1 cellular context compared by ENCODE assay signal in the genomic region with DNA sequence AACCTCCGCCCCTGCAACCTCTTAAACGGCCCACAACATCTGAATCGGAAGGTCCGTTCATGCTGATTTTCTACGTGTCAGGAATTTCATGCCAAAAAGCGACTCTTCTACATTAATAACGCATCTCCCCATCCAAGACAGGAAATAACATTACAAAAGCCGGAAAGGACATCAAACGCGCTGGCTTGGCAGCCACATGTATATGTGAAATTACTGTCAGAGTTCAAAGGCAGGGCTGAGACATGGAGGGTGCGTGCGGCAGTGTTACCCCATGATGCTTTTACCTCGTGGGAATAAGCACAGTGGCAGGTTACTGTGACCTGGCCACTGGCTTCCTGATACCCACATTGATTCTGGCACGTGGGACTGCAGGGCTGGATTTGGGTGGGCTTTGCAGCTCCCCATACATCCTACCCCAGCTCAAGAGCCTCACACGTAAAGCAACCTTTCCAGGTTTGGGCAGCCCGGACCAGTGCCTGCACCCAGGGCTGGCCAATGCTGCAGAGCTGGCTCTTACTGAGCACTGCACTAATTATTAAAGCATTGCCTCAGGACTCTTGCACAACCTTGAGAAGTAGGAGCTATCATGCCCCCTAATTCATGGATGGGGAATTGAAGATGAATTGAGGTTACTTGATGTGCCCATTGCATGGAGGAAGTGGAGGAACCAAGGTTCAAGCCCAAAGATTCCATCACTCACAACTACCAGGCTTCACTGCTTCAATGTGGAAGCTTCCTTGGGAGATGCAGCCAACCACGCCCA.
TF ChIP-seq lines count a peak whose summit lies in the region.

No MANE protein-coding gene starts in this region.

TF ChIP-seq in K562, 482 proteins besides CTCF, POLR2A, EP300 and RAD21 (continued from another document):
- no peak for TF ChIP-seq RREB1 (CRISPR knock-in tag; IDR thresholded peaks at IDR 0.05)
